Comparison of ENCODE assay signal across 18 cellular contexts in the genomic region with DNA sequence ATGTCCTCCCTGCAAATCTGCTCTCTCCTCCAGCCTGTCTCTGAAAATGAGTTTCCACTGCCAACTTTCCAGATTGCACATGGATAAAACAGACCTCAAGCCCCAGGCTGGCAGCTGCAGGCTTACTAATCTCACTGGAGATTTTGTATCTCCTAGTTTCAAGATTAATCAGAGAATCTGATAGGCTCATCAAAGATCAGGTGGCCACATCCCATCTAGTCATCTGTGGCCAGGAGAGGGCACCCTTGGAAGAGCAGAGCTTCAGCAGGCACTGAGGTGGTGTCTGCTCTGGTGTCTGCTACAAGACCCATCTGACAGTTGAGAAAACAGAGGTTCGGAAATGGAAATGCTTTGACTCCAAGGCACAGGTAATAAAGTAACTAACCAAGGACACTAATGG.
DNase-seq lines count a peak whose midpoint lies in the region; ATAC-seq, FAIRE-seq and TF ChIP-seq lines count a peak whose summit lies in the region.
"Had no signal": no experiment of that assay in that cellular context is flagged by ENCODE, and none has a peak within 500 bp of the region (broad histone marks: within the 10 kb centered on the region; RNA-seq: fewer than 3 reads in every experiment).

No MANE protein-coding gene starts in this region.

- H3K4me2 ChIP-seq in A549: no peak overlapping the region

- POLR2A ChIA-PET in A549 (lab: Yijun Ruan, JAX): no interaction called here

- CTCF ChIA-PET in A549 (lab: Yijun Ruan, JAX): interaction anchor here (0.6 to 1.7 kb wide), 7 partner anchors 9 to 827 kb away, joined by 3 to 5 read pairs (median 3); no protein-coding TSS in a partner anchor

- 40% methylated on average over 1 of the region's 1 CpG for WGBS in A549 (ENCODE audit: missing lambda C conversion rate)

- no peak for TF ChIP-seq POLR2A in A549 (IDR thresholded peaks at IDR 0.05; ENCODE audit: low read length)

- no peak overlapping the region for H3K27ac ChIP-seq in A549
- H3K27ac ChIP-seq: dorsolateral prefrontal cortex, heart left ventricle, suprapubic skin had no signal

- TF ChIP-seq CTCF in A549 (IDR thresholded peaks at IDR 0.05) (0 out of 3 replicates have a peak, but pooled peaks have one; percentile 8), GM12865 (IDR thresholded peaks at IDR 0.05; ENCODE audit: insufficient read depth, low read depth, low read length, missing control alignments) (peak; percentile 1)

- no peak for TF ChIP-seq RAD21 in A549 (conservative IDR thresholded peaks at IDR 0.05 in 1 of 2, IDR thresholded peaks at IDR 0.05 in 1 of 2)

- DNase-seq in A549 (ENCODE audit: low read depth in 1 of 2, low spot score in 1 of 2) (peak in 1 of 2 experiments; percentile 20), GM12865 (ENCODE audit: low read depth) (no peak), MV-4-11 (lab: John Stamatoyannopoulos, UW) (peak; percentile 48), SW480 (ENCODE audit: low spot score) (peak; percentile 35)
- DNase-seq: activated CD4-positive, CD25-positive, alpha-beta regulatory T cell; activated T-cell treated with anti-CD3 and anti-CD28 coated beads for 4 hours; dorsolateral prefrontal cortex; heart left ventricle; islet precursor cell; NCI-H1092; NCI-H446 had no signal

- FAIRE-seq in A549 (lab: Jason Lieb, UNC): no peak
- FAIRE-seq: RCC 7860 had no signal

- no peak for TF ChIP-seq EP300 in A549 (IDR thresholded peaks at IDR 0.05)

- H3K4me1 ChIP-seq in A549: no peaks in the 10 kb centered on the region
- H3K4me1 ChIP-seq: heart left ventricle, suprapubic skin had no signal

- H3K4me3 ChIP-seq in A549: no peak overlapping the region
- no peak overlapping the region for H3K4me3 ChIP-seq in GM12865 (ENCODE audit: low read depth, low read length)
- H3K4me3 ChIP-seq: dorsolateral prefrontal cortex, heart left ventricle, suprapubic skin had no signal

- peaks cover 2% of the 10 kb centered on the region; the same call in 1 of the 3 replicates for H3K9me3 ChIP-seq in A549
- H3K9me3 ChIP-seq: suprapubic skin had no signal

- ATAC-seq in A549 (peak in 1 of 2 experiments; percentile 81; a peak in 3 of 6 replicates), HG03439 (IDR thresholded peaks at IDR 0.05; ENCODE audit: unreplicated experiment) (no peak), GM18870 (IDR thresholded peaks at IDR 0.05; ENCODE audit: unreplicated experiment) (no peak), HG03469 (IDR thresholded peaks at IDR 0.05; ENCODE audit: unreplicated experiment) (no peak), HG02870 (IDR thresholded peaks at IDR 0.05; ENCODE audit: unreplicated experiment) (no peak)
- ATAC-seq: esophagus mucosa, heart left ventricle had no signal

TF ChIP-seq in A549, 52 proteins besides CTCF, POLR2A, EP300 and RAD21:
- TF ChIP-seq, protein P1, sequence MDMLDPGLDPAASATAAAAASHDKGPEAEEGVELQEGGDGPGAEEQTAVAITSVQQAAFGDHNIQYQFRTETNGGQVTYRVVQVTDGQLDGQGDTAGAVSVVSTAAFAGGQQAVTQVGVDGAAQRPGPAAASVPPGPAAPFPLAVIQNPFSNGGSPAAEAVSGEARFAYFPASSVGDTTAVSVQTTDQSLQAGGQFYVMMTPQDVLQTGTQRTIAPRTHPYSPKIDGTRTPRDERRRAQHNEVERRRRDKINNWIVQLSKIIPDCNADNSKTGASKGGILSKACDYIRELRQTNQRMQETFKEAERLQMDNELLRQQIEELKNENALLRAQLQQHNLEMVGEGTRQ (IDR thresholded peaks at IDR 0.05): peak; percentile 26; the same call in 1 of the 2 replicates
- TF ChIP-seq, protein P2, sequence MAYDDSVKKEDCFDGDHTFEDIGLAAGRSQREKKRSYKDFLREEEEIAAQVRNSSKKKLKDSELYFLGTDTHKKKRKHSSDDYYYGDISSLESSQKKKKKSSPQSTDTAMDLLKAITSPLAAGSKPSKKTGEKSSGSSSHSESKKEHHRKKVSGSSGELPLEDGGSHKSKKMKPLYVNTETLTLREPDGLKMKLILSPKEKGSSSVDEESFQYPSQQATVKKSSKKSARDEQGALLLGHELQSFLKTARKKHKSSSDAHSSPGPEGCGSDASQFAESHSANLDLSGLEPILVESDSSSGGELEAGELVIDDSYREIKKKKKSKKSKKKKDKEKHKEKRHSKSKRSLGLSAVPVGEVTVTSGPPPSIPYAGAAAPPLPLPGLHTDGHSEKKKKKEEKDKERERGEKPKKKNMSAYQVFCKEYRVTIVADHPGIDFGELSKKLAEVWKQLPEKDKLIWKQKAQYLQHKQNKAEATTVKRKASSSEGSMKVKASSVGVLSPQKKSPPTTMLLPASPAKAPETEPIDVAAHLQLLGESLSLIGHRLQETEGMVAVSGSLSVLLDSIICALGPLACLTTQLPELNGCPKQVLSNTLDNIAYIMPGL (CRISPR knock-in tag; IDR thresholded peaks at IDR 0.05; ENCODE audit: borderline replicate concordance): no peak
- TF ChIP-seq CHD2 (IDR thresholded peaks at IDR 0.05; ENCODE audit: low read length, partially characterized antibody) (no peak), ZNF302 (CRISPR knock-in tag; IDR thresholded peaks at IDR 0.05) (no peak)
TF ChIP-seq in A549: peak in this region for 1.
